Comparison of ENCODE assay signal across 8 cellular contexts in the genomic region with DNA sequence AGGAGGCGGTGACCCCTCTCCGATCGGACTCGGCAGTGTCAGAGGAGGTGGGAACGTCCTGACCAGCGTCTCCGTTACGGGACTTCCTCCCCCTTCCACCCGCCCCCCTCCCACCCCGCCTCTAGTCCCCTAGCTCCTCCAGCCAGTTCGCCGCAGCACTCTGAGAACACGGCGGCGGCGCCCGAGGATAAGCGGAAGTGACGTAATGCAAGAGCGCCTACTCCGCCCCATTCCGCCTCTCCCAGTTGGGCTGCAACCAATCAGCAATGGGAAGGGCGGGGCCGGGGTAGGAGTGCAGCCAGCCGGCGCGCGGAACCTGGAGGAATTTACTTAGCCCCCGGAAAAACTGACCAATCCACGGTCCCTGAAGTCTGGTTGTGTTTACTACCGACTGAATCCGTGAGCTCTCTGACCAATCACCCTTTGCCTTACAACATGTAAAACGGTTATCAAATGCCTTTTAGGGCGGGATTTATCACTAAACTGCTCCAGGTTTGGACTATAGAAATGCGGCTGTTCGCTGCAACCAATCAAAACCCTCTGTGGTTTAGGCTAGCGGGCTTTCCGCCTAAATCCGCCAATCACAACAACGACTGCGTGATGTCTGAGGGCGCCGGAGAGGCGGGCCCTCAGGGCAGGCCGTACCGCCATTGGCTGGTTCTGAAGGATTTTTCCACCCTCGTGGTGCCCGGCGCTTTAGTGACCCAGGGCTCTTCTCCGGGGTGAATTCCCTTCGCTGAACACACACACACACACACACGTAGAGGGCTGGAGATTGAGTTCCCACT. TPM values are rescaled to one million over a fixed set of nuclear protein-coding genes. Genes with fewer than 3 reads are reported as not detected.
DNase-seq lines count a peak whose midpoint lies in the region; ATAC-seq lines count a peak whose summit lies in the region.

A gene with protein sequence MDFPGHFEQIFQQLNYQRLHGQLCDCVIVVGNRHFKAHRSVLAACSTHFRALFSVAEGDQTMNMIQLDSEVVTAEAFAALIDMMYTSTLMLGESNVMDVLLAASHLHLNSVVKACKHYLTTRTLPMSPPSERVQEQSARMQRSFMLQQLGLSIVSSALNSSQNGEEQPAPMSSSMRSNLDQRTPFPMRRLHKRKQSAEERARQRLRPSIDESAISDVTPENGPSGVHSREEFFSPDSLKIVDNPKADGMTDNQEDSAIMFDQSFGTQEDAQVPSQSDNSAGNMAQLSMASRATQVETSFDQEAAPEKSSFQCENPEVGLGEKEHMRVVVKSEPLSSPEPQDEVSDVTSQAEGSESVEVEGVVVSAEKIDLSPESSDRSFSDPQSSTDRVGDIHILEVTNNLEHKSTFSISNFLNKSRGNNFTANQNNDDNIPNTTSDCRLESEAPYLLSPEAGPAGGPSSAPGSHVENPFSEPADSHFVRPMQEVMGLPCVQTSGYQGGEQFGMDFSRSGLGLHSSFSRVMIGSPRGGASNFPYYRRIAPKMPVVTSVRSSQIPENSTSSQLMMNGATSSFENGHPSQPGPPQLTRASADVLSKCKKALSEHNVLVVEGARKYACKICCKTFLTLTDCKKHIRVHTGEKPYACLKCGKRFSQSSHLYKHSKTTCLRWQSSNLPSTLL (minus strand): TSS at position 202 of the 788 bp plus-strand sequence. CDS start 22,899 bp downstream, outside the sequence.

- H3K9me3 ChIP-seq in CD4-positive, alpha-beta memory T cell (ENCODE audit: control insufficient read depth in 1 of 2, low read length in 2 of 2): no peaks in the 10 kb centered on the region

- peak within 1 kb of the TSS; percentile 93 to 99 (median 96) for H3K4me3 Mint-ChIP-seq in CD4-positive, alpha-beta memory T cell

- ATAC-seq in GM19467 (IDR thresholded peaks at IDR 0.05; ENCODE audit: unreplicated experiment): peak; percentile 76

- H3K4me3 ChIP-seq in CD4-positive, alpha-beta memory T cell (ENCODE audit: low read length in 2 of 2): peak within 1 kb of the TSS; percentile 72 to 77

- CTCF ChIA-PET in CD4-positive, alpha-beta memory T cell (lab: Charles Lee; ENCODE audit: partially characterized antibody): interaction anchor here (1.2 kb wide), 1 partner anchor 16 kb away, joined by 4 read pairs; no protein-coding TSS in a partner anchor

- H3K4me1 ChIP-seq in CD4-positive, alpha-beta memory T cell (ENCODE audit: insufficient read depth, low read length): peaks cover 35% of the 10 kb centered on the region

- intact Hi-C loops in CD4-positive, alpha-beta memory T cell (cut with micrococcal nuclease): loop anchor here (1.0 to 10.0 kb wide), 9 partner anchors 20 to 439 kb away; a partner anchor contains a TSS

- H3K9me3 Mint-ChIP-seq in CD4-positive, alpha-beta memory T cell: peaks cover 0 to 2% (median 0%) of the 10 kb centered on the region in 8 donors

- H3K4me1 Mint-ChIP-seq in CD4-positive, alpha-beta memory T cell: peaks cover 20 to 55% (median 31%) of the 10 kb centered on the region in 4 donors

- POLR2A ChIA-PET in CD4-positive, alpha-beta memory T cell (lab: Charles Lee; ENCODE audit: partially characterized antibody): interaction anchor here (0.6 to 4.4 kb wide), 18 partner anchors 11 to 1275 kb away, joined by 3 to 60 read pairs (median 3); a partner anchor contains a TSS

- no peaks in the 10 kb centered on the region for H3K27me3 ChIP-seq in CD4-positive, alpha-beta memory T cell (ENCODE audit: insufficient read depth, low read length)

- H3K27ac ChIP-seq in CD4-positive, alpha-beta memory T cell (ENCODE audit: low read depth, low read length): peak within 1 kb of the TSS; percentile 96

- H3K27ac Mint-ChIP-seq in CD4-positive, alpha-beta memory T cell: peak within 1 kb of the TSS; percentile 95 to 99 (median 98)

- H3K36me3 ChIP-seq in CD4-positive, alpha-beta memory T cell (ENCODE audit: insufficient read depth, low read length): no peaks in the 10 kb centered on the region

- DNase-seq in CD4-positive, alpha-beta memory T cell: peak; percentile 99 to 100 (median 99)
- DNase-seq in HS-27A (ENCODE audit: low read depth): peak; percentile 100
- peak; percentile 96 for DNase-seq in NK-92 (lab: John Stamatoyannopoulos, UW; ENCODE audit: unreplicated experiment)
- peak; percentile 98 to 99 for DNase-seq in activated CD8-positive, alpha-beta memory T cell treated with anti-CD3 and anti-CD28 coated beads for 1 hour (ENCODE audit: extremely low read depth in 1 of 2, low read depth in 1 of 2)
- peak; percentile 98 for DNase-seq in effector CD8-positive, alpha-beta T cell (lab: John Stamatoyannopoulos, UW)
- DNase-seq in lung microvascular endothelial cell (ENCODE audit: low read depth in 2 of 2): peak; percentile 99 to 100
- peak; percentile 98 for DNase-seq in stimulated activated CD4-positive, alpha-beta T cell treated with anti-CD3 and anti-CD28 coated beads, TNF-alpha, amount 100 ng/mL, for 48 hours (ENCODE audit: low read depth in 3 of 3)

- H3K36me3 Mint-ChIP-seq in CD4-positive, alpha-beta memory T cell: peaks cover 0 to 22% of the 10 kb centered on the region in 2 donors

- H3K27me3 Mint-ChIP-seq in CD4-positive, alpha-beta memory T cell: no peaks in the 10 kb centered on the region

RNA-seq across cellular contexts. Expression of the gene that starts here (rescaled TPM):
- total RNA-seq in CD4-positive, alpha-beta memory T cell: 10 to 100 TPM; 16.2 to 16.4 TPM
- 1 to 10 TPM in 1 of 2 donors, under 1 TPM in 1; 0.29 to 1.5 TPM for polyA plus RNA-seq in CD4-positive, alpha-beta memory T cell
- total RNA-seq in lung microvascular endothelial cell: 6.1 and 10.3 TPM in 2 replicates

Comparison
In these comparisons a context has a peak if more than half of its experiments do, and no peak if none do; other contexts are left out.
1. Peak in every context shown above with its lines: DNase-seq, ATAC-seq, H3K4me3 ChIP-seq and H3K27ac ChIP-seq.